In genomic region chr9:135353935-135354334, GRCh38 we compare ENCODE assay signal across 29 cellular contexts.
"Had no signal": no experiment of that assay in that cellular context is flagged by ENCODE, and none has a peak within 500 bp of the region (broad histone marks: within the 10 kb centered on the region; RNA-seq: fewer than 3 reads in every experiment).

No MANE protein-coding gene starts in this region.

- ATAC-seq: activated CD4-positive, alpha-beta T cell treated with anti-CD3 and anti-CD28 coated beads for 36 hours; activated CD8-positive, alpha-beta memory T cell treated with anti-CD3 and anti-CD28 coated beads, Interleukin-2, amount 10 ng/mL, durations not matched to agents 7 days and 5 days; activated CD8-positive, alpha-beta T cell treated with anti-CD3 and anti-CD28 coated beads, Interleukin-2, amount 10 ng/mL, durations not matched to agents 7 days and 5 days; activated naive CD4-positive, alpha-beta T cell treated with anti-CD3 and anti-CD28 coated beads, Interleukin-2, amount 50 U/mL, for 72 hours; esophagus mucosa; heart right ventricle had no signal

- H3K4me1 ChIP-seq: ascending aorta, heart right ventricle had no signal

- H3K36me3 ChIP-seq: ascending aorta, brain microvascular endothelial cell, heart right ventricle had no signal

- H3K27me3 ChIP-seq: ascending aorta, brain microvascular endothelial cell, dorsolateral prefrontal cortex had no signal

- H3K27me3 Mint-ChIP-seq: activated CD4-positive, alpha-beta T cell treated with anti-CD3 and anti-CD28 coated beads, Interleukin-2, amount 10 ng/mL, durations not matched to agents 24 days and 14 days; activated CD8-positive, alpha-beta memory T cell treated with anti-CD3 and anti-CD28 coated beads, Interleukin-2, amount 10 ng/mL, durations not matched to agents 7 days and 5 days; activated naive CD8-positive, alpha-beta T cell treated with anti-CD3 and anti-CD28 coated beads, Interleukin-2, amount 10 ng/mL, durations not matched to agents 7 days and 5 days had no signal

- H3K27ac Mint-ChIP-seq: activated CD4-positive, alpha-beta memory T cell treated with anti-CD3 and anti-CD28 coated beads for 36 hours; activated CD4-positive, alpha-beta T cell treated with anti-CD3 and anti-CD28 coated beads for 36 hours; activated CD4-positive, alpha-beta T cell treated with anti-CD3 and anti-CD28 coated beads, Interleukin-2, amount 10 ng/mL, durations not matched to agents 24 days and 14 days; activated CD8-positive, alpha-beta memory T cell treated with anti-CD3 and anti-CD28 coated beads, Interleukin-2, amount 10 ng/mL, durations not matched to agents 7 days and 5 days; activated CD8-positive, alpha-beta T cell treated with anti-CD3 and anti-CD28 coated beads, Interleukin-2, amount 10 ng/mL, durations not matched to agents 7 days and 5 days; activated naive CD4-positive, alpha-beta T cell treated with anti-CD3 and anti-CD28 coated beads, Interleukin-2, amount 10 ng/mL, durations not matched to agents 7 days and 5 days; activated naive CD4-positive, alpha-beta T cell treated with anti-CD3 and anti-CD28 coated beads, Interleukin-2, amount 50 U/mL, for 72 hours; activated naive CD8-positive, alpha-beta T cell treated with anti-CD3 and anti-CD28 coated beads, Interleukin-2, amount 10 ng/mL, durations not matched to agents 7 days and 5 days; activated T-helper 1 cell treated with anti-CD3 and anti-CD28 coated beads, Interleukin-12 subunit alpha, Interleukin-12 subunit beta, Interleukin-2, Interleukin-4 antibody, amounts not matched to agents 30 ng/mL and 10 ng/mL and 1 ng/mL, durations not matched to agents 14 hours and 24 hours and 36 hours; activated T-helper 2 cell treated with anti-CD3 and anti-CD28 coated beads, Interferon-gamma antibody, Interleukin-2, Interleukin-4, amounts not matched to agents 10 μg/mL and 5 μg/mL and 100 μg/mL, durations not matched to agents 14 hours and 24 hours and 36 hours; dendritic cell treated with granulocyte-macrophage colony-stimulating factor and Interleukin-4, amounts not matched to agents 40 ng/mL and 50 ng/mL, for 4 days; endodermal cell had no signal

- H3K9me3 ChIP-seq: ascending aorta, heart right ventricle had no signal

- H3K4me3 ChIP-seq: ascending aorta, coronary artery, dorsolateral prefrontal cortex, heart right ventricle had no signal

- DNase-seq: activated CD4-positive, alpha-beta memory T cell treated with anti-CD3 and anti-CD28 coated beads for 36 hours; activated CD4-positive, alpha-beta T cell treated with anti-CD3 and anti-CD28 coated beads for 36 hours; activated CD4-positive, alpha-beta T cell treated with anti-CD3 and anti-CD28 coated beads, Interleukin-2, amount 10 ng/mL, durations not matched to agents 24 days and 14 days; activated CD4-positive, CD25-positive, alpha-beta regulatory T cell; activated CD4-positive, CD25-positive, alpha-beta regulatory T cell treated with anti-CD3 and anti-CD28 coated beads, Interleukin-2, amount 50 U/mL, for 72 hours; activated CD8-positive, alpha-beta memory T cell treated with anti-CD3 and anti-CD28 coated beads, Interleukin-2, amount 10 ng/mL, durations not matched to agents 7 days and 5 days; activated CD8-positive, alpha-beta memory T cell treated with anti-CD3 and anti-CD28 coated beads, Interleukin-2, amount 50 U/mL, for 4 hours; activated CD8-positive, alpha-beta T cell treated with anti-CD3 and anti-CD28 coated beads, Interleukin-2, amount 10 ng/mL, durations not matched to agents 7 days and 5 days; activated effector memory CD4-positive, alpha-beta T cell treated with anti-CD3 and anti-CD28 coated beads, Interleukin-2, amount 50 U/mL, for 16 hours; activated naive CD4-positive, alpha-beta T cell treated with anti-CD3 and anti-CD28 coated beads, Interleukin-2, amount 10 ng/mL, durations not matched to agents 7 days and 5 days; activated naive CD8-positive, alpha-beta T cell treated with anti-CD3 and anti-CD28 coated beads, Interleukin-2, amount 10 ng/mL, durations not matched to agents 7 days and 5 days; activated T-cell treated with anti-CD3 and anti-CD28 coated beads, Interleukin-2, amount 50 U/mL, for 1 hour; activated T-cell treated with anti-CD3 and anti-CD28 coated beads, Interleukin-2, amount 50 U/mL, for 48 hours; brain microvascular endothelial cell; dorsolateral prefrontal cortex; effector memory CD4-positive, alpha-beta T cell; endodermal cell; foreskin fibroblast; glutamatergic neuron; heart right ventricle; T-helper 2 cell had no signal

- H3K9me3 Mint-ChIP-seq: activated CD4-positive, alpha-beta memory T cell treated with anti-CD3 and anti-CD28 coated beads for 36 hours; activated CD4-positive, alpha-beta T cell treated with anti-CD3 and anti-CD28 coated beads, Interleukin-2, amount 10 ng/mL, durations not matched to agents 24 days and 14 days; activated naive CD4-positive, alpha-beta T cell treated with anti-CD3 and anti-CD28 coated beads, Interleukin-2, amount 10 ng/mL, durations not matched to agents 7 days and 5 days; activated naive CD4-positive, alpha-beta T cell treated with anti-CD3 and anti-CD28 coated beads, Interleukin-2, amount 50 U/mL, for 72 hours; activated naive CD8-positive, alpha-beta T cell treated with anti-CD3 and anti-CD28 coated beads, Interleukin-2, amount 10 ng/mL, durations not matched to agents 7 days and 5 days; activated T-helper 1 cell treated with anti-CD3 and anti-CD28 coated beads, Interleukin-12 subunit alpha, Interleukin-12 subunit beta, Interleukin-2, Interleukin-4 antibody, amounts not matched to agents 30 ng/mL and 10 ng/mL and 1 ng/mL, durations not matched to agents 14 hours and 24 hours and 36 hours; activated T-helper 2 cell treated with anti-CD3 and anti-CD28 coated beads, Interferon-gamma antibody, Interleukin-2, Interleukin-4, amounts not matched to agents 10 μg/mL and 5 μg/mL and 100 μg/mL, durations not matched to agents 14 hours and 24 hours and 36 hours; central memory CD8-positive, alpha-beta T cell; dendritic cell treated with granulocyte-macrophage colony-stimulating factor and Interleukin-4, amounts not matched to agents 40 ng/mL and 50 ng/mL, for 4 days; endodermal cell had no signal

- H3K4me1 Mint-ChIP-seq: activated CD4-positive, alpha-beta T cell treated with anti-CD3 and anti-CD28 coated beads for 36 hours; activated CD4-positive, alpha-beta T cell treated with anti-CD3 and anti-CD28 coated beads, Interleukin-2, amount 10 ng/mL, durations not matched to agents 24 days and 14 days; activated CD8-positive, alpha-beta memory T cell treated with anti-CD3 and anti-CD28 coated beads, Interleukin-2, amount 10 ng/mL, durations not matched to agents 7 days and 5 days; activated naive CD8-positive, alpha-beta T cell treated with anti-CD3 and anti-CD28 coated beads, Interleukin-2, amount 10 ng/mL, durations not matched to agents 7 days and 5 days; central memory CD8-positive, alpha-beta T cell; endodermal cell had no signal

- H3K4me3 Mint-ChIP-seq: activated CD4-positive, alpha-beta memory T cell treated with anti-CD3 and anti-CD28 coated beads for 36 hours; activated CD4-positive, alpha-beta T cell treated with anti-CD3 and anti-CD28 coated beads for 36 hours; activated CD4-positive, alpha-beta T cell treated with anti-CD3 and anti-CD28 coated beads, Interleukin-2, amount 10 ng/mL, durations not matched to agents 24 days and 14 days; activated CD8-positive, alpha-beta memory T cell treated with anti-CD3 and anti-CD28 coated beads, Interleukin-2, amount 10 ng/mL, durations not matched to agents 7 days and 5 days; activated CD8-positive, alpha-beta T cell treated with anti-CD3 and anti-CD28 coated beads, Interleukin-2, amount 10 ng/mL, durations not matched to agents 7 days and 5 days; activated naive CD4-positive, alpha-beta T cell treated with anti-CD3 and anti-CD28 coated beads, Interleukin-2, amount 10 ng/mL, durations not matched to agents 7 days and 5 days; activated naive CD8-positive, alpha-beta T cell treated with anti-CD3 and anti-CD28 coated beads, Interleukin-2, amount 10 ng/mL, durations not matched to agents 7 days and 5 days; activated T-helper 1 cell treated with anti-CD3 and anti-CD28 coated beads, Interleukin-12 subunit alpha, Interleukin-12 subunit beta, Interleukin-2, Interleukin-4 antibody, amounts not matched to agents 30 ng/mL and 10 ng/mL and 1 ng/mL, durations not matched to agents 14 hours and 24 hours and 36 hours; central memory CD8-positive, alpha-beta T cell; dendritic cell treated with granulocyte-macrophage colony-stimulating factor and Interleukin-4, amounts not matched to agents 40 ng/mL and 50 ng/mL, for 4 days; endodermal cell had no signal

- H3K36me3 Mint-ChIP-seq: activated CD4-positive, alpha-beta memory T cell treated with anti-CD3 and anti-CD28 coated beads for 36 hours; activated CD8-positive, alpha-beta memory T cell treated with anti-CD3 and anti-CD28 coated beads, Interleukin-2, amount 10 ng/mL, durations not matched to agents 7 days and 5 days; activated naive CD4-positive, alpha-beta T cell treated with anti-CD3 and anti-CD28 coated beads, Interleukin-2, amount 10 ng/mL, durations not matched to agents 7 days and 5 days; activated naive CD4-positive, alpha-beta T cell treated with anti-CD3 and anti-CD28 coated beads, Interleukin-2, amount 50 U/mL, for 72 hours; activated naive CD8-positive, alpha-beta T cell treated with anti-CD3 and anti-CD28 coated beads, Interleukin-2, amount 10 ng/mL, durations not matched to agents 7 days and 5 days had no signal

- H3K27ac ChIP-seq: ascending aorta, brain microvascular endothelial cell, coronary artery, dorsolateral prefrontal cortex, heart right ventricle had no signal
